ENCODE assay signal across 16 cellular contexts in the genomic region with DNA sequence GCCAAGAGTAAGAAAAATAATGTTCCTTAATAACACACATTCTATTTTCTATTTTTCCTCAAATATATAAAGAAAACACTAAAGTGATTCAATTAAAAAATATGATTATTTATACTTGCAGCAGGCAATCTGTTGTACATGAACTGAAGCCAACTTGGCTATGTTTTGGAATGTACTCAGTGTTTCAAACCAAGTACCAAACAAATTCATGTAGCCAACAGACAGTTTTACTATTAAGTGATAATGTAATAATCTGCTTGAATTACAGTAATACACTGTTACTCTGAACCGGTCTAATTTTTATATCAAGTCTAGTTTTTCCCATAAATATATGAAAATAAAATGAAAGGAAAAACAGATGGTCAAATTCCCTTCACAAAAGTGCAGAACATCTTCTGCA.
"Had no signal": no experiment of that assay in that cellular context is flagged by ENCODE, and none has a peak within 500 bp of the region (broad histone marks: within the 10 kb centered on the region; RNA-seq: fewer than 3 reads in every experiment).

No MANE protein-coding gene starts in this region.

- H3K4me3 ChIP-seq: cardiac muscle cell, colonic mucosa, esophagus muscularis mucosa, prostate gland, upper lobe of left lung had no signal

- H3K4me1 Mint-ChIP-seq: nephron progenitor cell had no signal

- H3K4me1 ChIP-seq: colonic mucosa, prostate gland had no signal

- H3K27me3 ChIP-seq: cardiac muscle cell, colonic mucosa, esophagus muscularis mucosa, upper lobe of left lung had no signal

- ATAC-seq: activated CD4-positive, CD25-positive, alpha-beta regulatory T cell treated with anti-CD3 and anti-CD28 coated beads, Interleukin-2, amount 50 U/mL, for 24 hours; stimulated activated naive CD8-positive, alpha-beta T cell treated with anti-CD3 and anti-CD28 coated beads, Interleukin-15, Interleukin-2, amounts not matched to agents 100 U/mL and 50 U/mL, for 24 hours had no signal

- H3K36me3 ChIP-seq: cardiac muscle cell, colonic mucosa, prostate gland had no signal

- H3K4me3 Mint-ChIP-seq: nephron progenitor cell had no signal

- H3K9me3 ChIP-seq: colonic mucosa, esophagus muscularis mucosa, prostate gland, upper lobe of left lung had no signal

- H3K27ac ChIP-seq: cardiac muscle cell, colonic mucosa, prostate gland, upper lobe of left lung had no signal

- H3K27ac Mint-ChIP-seq: nephron progenitor cell had no signal

- DNase-seq: activated CD4-positive, alpha-beta T cell treated with anti-CD3 and anti-CD28 coated beads, Interleukin-2, amount 50 U/mL, for 1 hour; activated naive CD4-positive, alpha-beta T cell; activated T-cell treated with anti-CD3 and anti-CD28 coated beads for 4 hours; colonic mucosa; hypothalamus; mesendoderm; nephron progenitor cell; right cardiac atrium; small intestine; stimulated activated naive CD8-positive, alpha-beta T cell treated with anti-CD3 and anti-CD28 coated beads, Interleukin-15, Interleukin-2, amounts not matched to agents 100 U/mL and 50 U/mL, for 24 hours; T-helper 9 cell; upper lobe of left lung had no signal
